Comparison of ENCODE assay signal across 10 cellular contexts in genomic region chrX:13250831-13251612, GRCh38.
DNase-seq lines count a peak whose midpoint lies in the region; ATAC-seq, FAIRE-seq and TF ChIP-seq lines count a peak whose summit lies in the region.
"Had no signal": no experiment of that assay in that cellular context is flagged by ENCODE, and none has a peak within 500 bp of the region (broad histone marks: within the 10 kb centered on the region; RNA-seq: fewer than 3 reads in every experiment).

No MANE protein-coding gene starts in this region.

- TF ChIP-seq CTCF in IMR-90 (conservative IDR thresholded peaks at IDR 0.05; ENCODE audit: low read depth, low read length) (no peak), K562 (IDR thresholded peaks at IDR 0.05 in 2 of 3, conservative IDR thresholded peaks at IDR 0.05 in 1 of 3; ENCODE audit: insufficient read depth in 2 of 3, low read depth in 1 of 3, low read length in 3 of 3) (no peak), hepatocyte (IDR thresholded peaks at IDR 0.05; ENCODE audit: poor library complexity) (no peak), testis (IDR thresholded peaks at IDR 0.05) (no peak), MM.1S (IDR thresholded peaks at IDR 0.05; ENCODE audit: low read length) (no peak)

- H3F3A ChIP-seq in MM.1S (ENCODE audit: insufficient read depth, low read length), result peaks cover 8% of the 10 kb centered on the region; the same call in 1 of the 2 replicates

- peak overlapping the region; percentile 22; the same call in 1 of the 2 replicates for H3K4ac ChIP-seq in IMR-90 (ENCODE audit: low read depth, low read length)

- no peak overlapping the region for H4K8ac ChIP-seq in IMR-90 (ENCODE audit: low read depth in 2 of 2, low read length in 2 of 2)

- peak overlapping the region; percentile 16; the same call in 1 of the 2 replicates for H2BK20ac ChIP-seq in IMR-90 (ENCODE audit: low read depth, low read length)

- CTCF ChIA-PET in IMR-90 (lab: Yijun Ruan, JAX) (interaction anchor here (0.6 kb wide), 1 partner anchor 175 kb away, joined by 6 read pairs; no protein-coding TSS in a partner anchor), K562 (lab: Yijun Ruan, JAX; ENCODE audit: low intra/inter-chr PET ratio) (no interaction called here)

- TF ChIP-seq POLR2A in IMR-90 (IDR thresholded peaks at IDR 0.05; ENCODE audit: low read depth, low read length) (no peak), K562 (conservative IDR thresholded peaks at IDR 0.05) (no peak), testis (IDR thresholded peaks at IDR 0.05) (no peak)

- H3K9me3 ChIP-seq in IMR-90 (ENCODE audit: control insufficient read depth, insufficient read depth, low read length) (no peaks in the 10 kb centered on the region), K562 (replicated peaks; ENCODE audit: control insufficient read depth, insufficient read depth, low read depth, low read length) (peaks cover 8% of the 10 kb centered on the region), hepatocyte (ENCODE audit: low read depth) (no peaks in the 10 kb centered on the region), testis (no peaks in the 10 kb centered on the region), MM.1S (replicated peaks; ENCODE audit: insufficient read depth, low read length) (no peaks in the 10 kb centered on the region)

- H3K79me2 ChIP-seq in K562 (ENCODE audit: control insufficient read depth, insufficient read depth, low read length) (no peaks in the 10 kb centered on the region), hepatocyte (no peaks in the 10 kb centered on the region), MM.1S (ENCODE audit: low read length) (no peaks in the 10 kb centered on the region)

- H3K18ac ChIP-seq in IMR-90 (ENCODE audit: low read depth, low read length), result peak overlapping the region; percentile 14; the same call in 1 of the 2 replicates

- H2AFZ ChIP-seq in IMR-90 (replicated peaks; ENCODE audit: low read length, poor library complexity) (no peak overlapping the region), K562 (ENCODE audit: low read depth, low read length) (peak overlapping the region; percentile 78), hepatocyte (no peak overlapping the region), MM.1S (ENCODE audit: low read length) (no peak overlapping the region)
- H2AFZ ChIP-seq: GM23338 had no signal

- H2BK5ac ChIP-seq in IMR-90 (ENCODE audit: low read depth, low read length, poor library complexity, severe bottlenecking), result peak overlapping the region; percentile 47

- no peaks in the 10 kb centered on the region for H4K20me1 ChIP-seq in IMR-90 (ENCODE audit: insufficient read depth, low read length)
- H4K20me1 ChIP-seq in K562 (replicated peaks; ENCODE audit: control insufficient read depth, insufficient read depth, low read length), result no peaks in the 10 kb centered on the region
- no peaks in the 10 kb centered on the region for H4K20me1 ChIP-seq in hepatocyte (ENCODE audit: insufficient read depth, poor library complexity, severe bottlenecking)
- no peaks in the 10 kb centered on the region for H4K20me1 ChIP-seq in MM.1S (ENCODE audit: insufficient read depth, low read length)

- DNase-seq in IMR-90 (peak; percentile 94), K562 (ENCODE audit: extremely low read depth in 1 of 4, low spot score in 3 of 4) (peak in 2 of 4 experiments; percentile 26 to 28), hepatocyte (ENCODE audit: low spot score) (peak; percentile 53), testis (peak; percentile 37), inferior parietal cortex (ENCODE audit: extremely low spot score) (no peak), MM.1S (no peak)
- DNase-seq in activated CD4-positive, CD25-positive, alpha-beta regulatory T cell (lab: John Stamatoyannopoulos, UW), result no peak
- DNase-seq: stimulated activated naive B cell treated with anti-CD40 and anti-IgM and Interleukin-4, amounts not matched to agents 10 μg/mL and 1 μg/mL and 100 μg/mL, for 72 hours had no signal

- BruUV-seq in IMR-90 (replicated peaks; lab: Mats Ljungman, UMichigan) (no TSS peak), K562 (replicated peaks; lab: Mats Ljungman, UMichigan) (no TSS peak)

- H3K9me2 ChIP-seq in hepatocyte (replicated peaks; ENCODE audit: insufficient read depth) (no peaks in the 10 kb centered on the region), MM.1S (replicated peaks; ENCODE audit: insufficient read depth, low read length) (no peaks in the 10 kb centered on the region)

- peak; percentile 78 for ATAC-seq in IMR-90 (ENCODE audit: low read depth)
- ATAC-seq in K562, result no peak
- ATAC-seq: esophagus mucosa; GM23338; stimulated activated naive B cell treated with anti-CD40 and anti-IgM and Interleukin-4, amounts not matched to agents 10 μg/mL and 1 μg/mL and 100 μg/mL, for 72 hours had no signal

- no peak overlapping the region for H2BK15ac ChIP-seq in IMR-90 (ENCODE audit: low read depth, low read length)

- no peak overlapping the region for H2AK9ac ChIP-seq in IMR-90 (replicated peaks; ENCODE audit: low read depth, low read length, poor library complexity)

- no peak for TF ChIP-seq EP300 in K562 (IDR thresholded peaks at IDR 0.05; ENCODE audit: low read length)

- in situ Hi-C loops in IMR-90 (cut with MboI; ENCODE audit: low sequenced_read_pairs), result no loop called here
- in situ Hi-C loops in K562 (cut with MboI), result no loop called here

- H3K56ac ChIP-seq in IMR-90 (ENCODE audit: extremely low read depth, insufficient read depth, low read length), result no peak overlapping the region

- POLR2A ChIA-PET in IMR-90 (lab: Charles Lee; ENCODE audit: unreplicated experiment), result no interaction called here
- POLR2A ChIA-PET in K562 (lab: Yijun Ruan, JAX), result interaction anchor here (0.6 kb wide), 1 partner anchor 471 kb away, joined by 3 read pairs; no protein-coding TSS in a partner anchor

- no peak for FAIRE-seq in K562 (lab: Jason Lieb, UNC)

- H4K5ac ChIP-seq in IMR-90 (ENCODE audit: low read depth, low read length), result peak overlapping the region; percentile 18; the same call in 1 of the 2 replicates

- no peak overlapping the region for H3K23ac ChIP-seq in IMR-90 (ENCODE audit: low read depth, low read length)

- no peak overlapping the region for H3K4me3 ChIP-seq in IMR-90 (ENCODE audit: insufficient read depth, low read depth, low read length)
- H3K4me3 ChIP-seq in K562, result no peak overlapping the region
- no peak overlapping the region for H3K4me3 ChIP-seq in hepatocyte
- H3K4me3 ChIP-seq in testis, result no peak overlapping the region
- no peak overlapping the region for H3K4me3 ChIP-seq in MM.1S (ENCODE audit: low read length)
- H3K4me3 ChIP-seq: GM23338 had no signal

- H3K9ac ChIP-seq in IMR-90 (ENCODE audit: low read depth, low read length) (no peak overlapping the region), K562 (ENCODE audit: insufficient read depth in 1 of 2, low read depth in 2 of 2, low read length in 2 of 2) (no peak overlapping the region), MM.1S (ENCODE audit: low read length) (no peak overlapping the region)

- H3K79me1 ChIP-seq in IMR-90 (ENCODE audit: low read depth in 1 of 2, low read length in 2 of 2), result no peaks in the 10 kb centered on the region

- 0 out of 2 replicates have a peak overlapping the region, but pooled peaks have one; percentile 10 for H4K91ac ChIP-seq in IMR-90 (ENCODE audit: insufficient read depth, low read depth, low read length)

- no peak overlapping the region for H3K4me2 ChIP-seq in IMR-90 (ENCODE audit: low read depth, low read length)
- H3K4me2 ChIP-seq in K562 (ENCODE audit: insufficient read depth, low read length), result no peak overlapping the region
- H3K4me2 ChIP-seq in hepatocyte, result peak overlapping the region; percentile 34
- H3K4me2 ChIP-seq in MM.1S (ENCODE audit: low read depth, low read length), result no peak overlapping the region
- H3K4me2 ChIP-seq: GM23338 had no signal

- H3K9me1 ChIP-seq in IMR-90 (ENCODE audit: insufficient read depth, low read length), result no peaks in the 10 kb centered on the region
- no peaks in the 10 kb centered on the region for H3K9me1 ChIP-seq in K562 (ENCODE audit: control insufficient read depth, insufficient read depth, low read length)

- intact Hi-C loops in IMR-90 (cut with micrococcal nuclease), result no loop called here
- intact Hi-C loops in K562 (cut with micrococcal nuclease), result no loop called here
- intact Hi-C loops in testis (cut with DNase I; ENCODE audit: low total_unique reads), result no loop called here

- H3K27me3 ChIP-seq in IMR-90 (ENCODE audit: control insufficient read depth, insufficient read depth, low read length) (no peaks in the 10 kb centered on the region), K562 (ENCODE audit: control insufficient read depth in 2 of 2, insufficient read depth in 2 of 2, low read length in 2 of 2) (no peaks in the 10 kb centered on the region), hepatocyte (no peaks in the 10 kb centered on the region), testis (no peaks in the 10 kb centered on the region), MM.1S (replicated peaks; ENCODE audit: insufficient read depth, low read length) (no peaks in the 10 kb centered on the region)

- H3K4me1 ChIP-seq in IMR-90 (ENCODE audit: control insufficient read depth, insufficient read depth, low read length) (peaks cover 3% of the 10 kb centered on the region; the same call in 1 of the 2 replicates), K562 (replicated peaks in 1 of 2; ENCODE audit: control insufficient read depth in 2 of 2, insufficient read depth in 2 of 2, low read length in 2 of 2) (peaks cover 0 to 24% of the 10 kb centered on the region in 2 experiments; a peak in 3 of 5 replicates), hepatocyte (ENCODE audit: insufficient read depth) (peaks cover 11% of the 10 kb centered on the region), testis (no peaks in the 10 kb centered on the region), MM.1S (ENCODE audit: low read length) (peaks cover 31% of the 10 kb centered on the region)

- 35% methylated on average over 2 of the region's 7 CpGs; no CpG with 5 or more reads in 1 of the 2 experiments for WGBS in IMR-90 (ENCODE audit: extremely low coverage in 2 of 2, insufficient read length in 1 of 2), 2 experiments
- 40% methylated on average over 7 of the region's 7 CpGs for WGBS in K562 (ENCODE audit: insufficient coverage, low coverage, missing lambda C conversion rate)
- WGBS in hepatocyte (ENCODE audit: low lambda C conversion rate, missing lambda C conversion rate), result 63% methylated on average over 7 of the region's 7 CpGs
- 56 to 60% methylated on average over 7 of the region's 7 CpGs for WGBS in testis, 2 donors

- no peaks in the 10 kb centered on the region for H3K36me3 ChIP-seq in IMR-90 (ENCODE audit: control insufficient read depth, insufficient read depth, low read length)
- H3K36me3 ChIP-seq in K562 (ENCODE audit: control insufficient read depth, insufficient read depth, low read length), result no peaks in the 10 kb centered on the region; the same call in 2 of the 3 replicates
- H3K36me3 ChIP-seq in hepatocyte (replicated peaks; ENCODE audit: insufficient read depth, low read depth), result no peaks in the 10 kb centered on the region
- no peaks in the 10 kb centered on the region for H3K36me3 ChIP-seq in testis (ENCODE audit: low read depth, missing control alignments)
- no peaks in the 10 kb centered on the region for H3K36me3 ChIP-seq in MM.1S (replicated peaks; ENCODE audit: insufficient read depth, low read length)

- H3K14ac ChIP-seq in IMR-90 (replicated peaks; ENCODE audit: low read depth, low read length), result no peak overlapping the region

- dilution Hi-C loops in IMR-90 (cut with HindIII; ENCODE audit: low sequenced_read_pairs, unreplicated experiment), result no loop called here

- H2AK5ac ChIP-seq in IMR-90 (ENCODE audit: low read depth, low read length), result no peak overlapping the region

- H3K27ac ChIP-seq in IMR-90 (ENCODE audit: insufficient read depth, low read length) (peak overlapping the region; percentile 58; the same call in 1 of the 2 replicates), K562 (ENCODE audit: extremely low read depth, low read depth, low read length) (no peak overlapping the region), hepatocyte (peak overlapping the region; percentile 78), testis (no peak overlapping the region), MM.1S (ENCODE audit: low read length) (no peak overlapping the region)

- H2BK120ac ChIP-seq in IMR-90 (ENCODE audit: low read depth, low read length), result peak overlapping the region; percentile 6; the same call in 1 of the 2 replicates

- no peak for TF ChIP-seq RAD21 in IMR-90 (IDR thresholded peaks at IDR 0.05; ENCODE audit: low read length)
- no peak for TF ChIP-seq RAD21 in K562 (CRISPR knock-in tag; conservative IDR thresholded peaks at IDR 0.05 in 1 of 2, IDR thresholded peaks at IDR 0.05 in 1 of 2)

Comparison
In these comparisons a context has a peak if more than half of its experiments do, and no peak if none do; other contexts are left out.
1. DNase-seq: peak in IMR-90 (single experiment), hepatocyte (single experiment) and testis (single experiment); none in inferior parietal cortex (single experiment), activated CD4-positive, CD25-positive, alpha-beta regulatory T cell (0 of 4) and MM.1S (single experiment).
2. H3K27ac ChIP-seq: peak in IMR-90 (single experiment) and hepatocyte (single experiment); none in K562 (single experiment), testis (0 of 2) and MM.1S (single experiment).